In the genomic region with DNA sequence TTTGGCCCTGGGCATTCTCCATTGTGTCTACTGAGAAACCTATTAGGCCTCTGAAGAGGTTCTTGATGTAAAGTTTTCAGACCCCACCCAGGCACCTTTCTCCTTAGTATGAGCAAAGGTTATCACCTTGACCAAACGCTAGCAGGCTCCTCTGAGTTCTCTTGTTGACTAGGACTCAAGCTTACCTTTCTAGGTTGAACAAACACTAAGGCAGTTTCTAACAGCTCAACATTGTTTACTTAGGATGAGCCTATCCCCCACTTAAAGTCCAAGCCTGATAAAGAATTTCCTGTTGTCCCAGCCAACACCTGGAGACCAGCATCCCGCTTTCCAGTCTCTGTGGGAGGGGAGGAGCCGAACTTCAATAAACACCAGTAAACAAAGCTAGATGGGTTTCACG, we compare ENCODE assay signal across 22 cellular contexts. TPM values are rescaled to one million over a fixed set of nuclear protein-coding genes. Genes with fewer than 3 reads are reported as not detected.
DNase-seq lines count a peak whose midpoint lies in the region; ATAC-seq, FAIRE-seq and TF ChIP-seq lines count a peak whose summit lies in the region.
"Had no signal": no experiment of that assay in that cellular context is flagged by ENCODE, and none has a peak within 500 bp of the region (broad histone marks: within the 10 kb centered on the region; RNA-seq: fewer than 3 reads in every experiment).

No MANE protein-coding gene starts in this region.

- TF ChIP-seq EP300 in HepG2 (IDR thresholded peaks at IDR 0.05; ENCODE audit: low read depth in 2 of 2, low read length in 2 of 2), result 0 out of 4 replicates have a peak, but pooled peaks of 1 of the 2 experiments have one; percentile 31
- no peak; the same call in 1 of the 2 replicates for TF ChIP-seq EP300 in HepG2 (CRISPR knock-in tag; IDR thresholded peaks at IDR 0.05; ENCODE audit: borderline replicate concordance)

- no peak for TF ChIP-seq POLR2A in HepG2 (IDR thresholded peaks at IDR 0.05; ENCODE audit: insufficient read depth in 1 of 2, low read depth in 2 of 2, low read length in 2 of 2)
- no peak for TF ChIP-seq POLR2A in right lobe of liver (IDR thresholded peaks at IDR 0.05)

- H3K27ac ChIP-seq in HepG2 (ENCODE audit: extremely low read length, insufficient read depth, low read length) (no peak overlapping the region), right lobe of liver (no peak overlapping the region), colonic mucosa (peak overlapping the region; percentile 36), kidney (ENCODE audit: low read depth in 2 of 2, low read length in 2 of 2) (no peak overlapping the region)

- in situ Hi-C loops in HepG2 (cut with HindIII; ENCODE audit: extremely low pct_ligation_motif_present, low pct_unique_long_range_greater_than_20kb), result loop anchor here (25.0 kb wide), 1 partner anchor 542 kb away; a partner anchor contains a TSS

- H3K79me2 ChIP-seq in HepG2 (ENCODE audit: insufficient read depth, low read length), result no peaks in the 10 kb centered on the region

- FAIRE-seq in HepG2 (lab: Jason Lieb, UNC) (peak; percentile 26), kidney (lab: Jason Lieb, UNC) (no peak), HTR-8/SVneo (lab: Jason Lieb, UNC) (no peak)
- FAIRE-seq: GM12891, islet of Langerhans, TTC549 had no signal

- ATAC-seq in HepG2, result peak; percentile 93
- no peak for ATAC-seq in right lobe of liver
- ATAC-seq: activated naive CD4-positive, alpha-beta T cell treated with anti-CD3 and anti-CD28 coated beads, Interleukin-2, amount 50 U/mL, for 72 hours; CD8-positive, alpha-beta T cell; SK-N-SH treated with all-trans-retinoic acid at 6 μM for 48 hours had no signal

- no peak overlapping the region for H2AFZ ChIP-seq in HepG2 (ENCODE audit: low read length)

- TF ChIP-seq RAD21 in HepG2 (CRISPR knock-in tag; IDR thresholded peaks at IDR 0.05), result no peak

- BruUV-seq in HepG2 (replicated peaks; lab: Mats Ljungman, UMichigan), result no TSS peak

- peaks cover 33% of the 10 kb centered on the region for H3K4me1 ChIP-seq in HepG2 (ENCODE audit: insufficient read depth, low read length)
- no peaks in the 10 kb centered on the region for H3K4me1 ChIP-seq in right lobe of liver
- H3K4me1 ChIP-seq in colonic mucosa, result no peaks in the 10 kb centered on the region
- H3K4me1 ChIP-seq in kidney (ENCODE audit: control insufficient read depth in 1 of 2, insufficient read depth in 1 of 2, low read depth in 1 of 2, low read length in 2 of 2), result peaks cover 6 to 17% of the 10 kb centered on the region in 2 donors

- H3K4me3 ChIP-seq in HepG2 (replicated peaks in 1 of 3; ENCODE audit: insufficient read depth in 1 of 3, low read depth in 2 of 3, low read length in 3 of 3) (no peak overlapping the region), right lobe of liver (no peak overlapping the region), colonic mucosa (no peak overlapping the region), kidney (ENCODE audit: low read length in 2 of 2) (no peak overlapping the region)
- H3K4me3 ChIP-seq: Peyer's patch had no signal

- no peaks in the 10 kb centered on the region for H4K20me1 ChIP-seq in HepG2 (ENCODE audit: insufficient read depth, low read length)

- peak; percentile 68 for DNase-seq in HepG2 (ENCODE audit: low spot score)
- no peak for DNase-seq in right lobe of liver
- DNase-seq in NCI-H345 treated with DMSO at 0.1 percent for 48 hours (lab: John Stamatoyannopoulos, UW; ENCODE audit: unreplicated experiment), result peak; percentile 82
- DNase-seq in colonic mucosa, result peak; percentile 71
- DNase-seq in kidney, result no peak
- no peak for DNase-seq in stimulated activated naive CD4-positive, alpha-beta T cell (lab: John Stamatoyannopoulos, UW)
- no peak for DNase-seq in HTR-8/SVneo (ENCODE audit: insufficient read length, low spot score)
- DNase-seq in stimulated activated CD4-positive, alpha-beta T cell treated with anti-CD3 and anti-CD28 coated beads, Interleukin-2, amount 100 ng/mL, for 48 hours, result no peak
- DNase-seq: activated CD4-positive, alpha-beta T cell treated with anti-CD3 and anti-CD28 coated beads, Interleukin-2, amount 50 U/mL, for 48 hours; activated T-cell treated with anti-CD3 and anti-CD28 coated beads, Interleukin-2, amount 50 U/mL, for 24 hours; CD8-positive, alpha-beta T cell; head of caudate nucleus; NCI-H2227 treated with DMSO at 0.1 percent for 48 hours; stimulated activated CD4-positive, alpha-beta T cell treated with anti-CD3 and anti-CD28 coated beads, Interleukin-12 subunit alpha, Interleukin-12 subunit beta, amount 100 ng/mL, for 4 hours; stimulated activated naive CD4-positive, alpha-beta T cell treated with Interleukin-2 at 50 U/mL for 16 hours had no signal

- no peaks in the 10 kb centered on the region for H3K36me3 ChIP-seq in HepG2 (replicated peaks in 1 of 2; ENCODE audit: control insufficient read depth in 1 of 2, insufficient read depth in 2 of 2, low read length in 2 of 2)
- no peaks in the 10 kb centered on the region for H3K36me3 ChIP-seq in right lobe of liver
- H3K36me3 ChIP-seq in colonic mucosa, result no peaks in the 10 kb centered on the region
- no peaks in the 10 kb centered on the region for H3K36me3 ChIP-seq in kidney (ENCODE audit: control insufficient read depth in 1 of 2, insufficient read depth in 2 of 2, low read length in 2 of 2)
- H3K36me3 ChIP-seq: Peyer's patch had no signal

- 0% methylated on average over 3 of the region's 4 CpGs for WGBS in HepG2 (ENCODE audit: low lambda C conversion rate)
- 31% methylated on average over 4 of the region's 4 CpGs for WGBS in right lobe of liver (ENCODE audit: insufficient coverage, low coverage, low lambda C conversion rate, missing lambda C conversion rate)

- no peaks in the 10 kb centered on the region for H3K27me3 ChIP-seq in HepG2 (ENCODE audit: control insufficient read depth in 1 of 2, insufficient read depth in 2 of 2, low read length in 2 of 2)
- H3K27me3 ChIP-seq in right lobe of liver, result no peaks in the 10 kb centered on the region
- no peaks in the 10 kb centered on the region for H3K27me3 ChIP-seq in colonic mucosa
- H3K27me3 ChIP-seq: Peyer's patch had no signal

- no peak for TF ChIP-seq CTCF in HepG2 (CRISPR knock-in tag; IDR thresholded peaks at IDR 0.05)
- TF ChIP-seq CTCF in right lobe of liver (IDR thresholded peaks at IDR 0.05), result no peak
- no peak for TF ChIP-seq CTCF in colonic mucosa (IDR thresholded peaks at IDR 0.05)
- TF ChIP-seq CTCF in kidney (IDR thresholded peaks at IDR 0.05; ENCODE audit: borderline replicate concordance, extremely low read depth, insufficient read depth), result no peak

- H3K9me3 ChIP-seq in HepG2 (ENCODE audit: low read length) (no peaks in the 10 kb centered on the region), right lobe of liver (no peaks in the 10 kb centered on the region), colonic mucosa (no peaks in the 10 kb centered on the region), kidney (ENCODE audit: control insufficient read depth in 1 of 2, low read length in 2 of 2) (no peaks in the 10 kb centered on the region)
- H3K9me3 ChIP-seq: Peyer's patch had no signal

- CTCF ChIA-PET in HepG2 (lab: Yijun Ruan, JAX; ENCODE audit: low intra/inter-chr PET ratio, low total read pairs), result no interaction called here

- POLR2A ChIA-PET in HepG2 (lab: Yijun Ruan, JAX), result no interaction called here

- intact Hi-C loops in HepG2 (cut with micrococcal nuclease; ENCODE audit: unreplicated experiment), result no loop called here
- intact Hi-C loops in right lobe of liver (cut with DNase I), result no loop called here
- intact Hi-C loops in colonic mucosa (cut with DNase I), result no loop called here
- intact Hi-C loops in kidney (cut with DNase I), result no loop called here

- H3K9ac ChIP-seq in HepG2 (ENCODE audit: insufficient read depth, low read depth, low read length), result no peak overlapping the region
- no peak overlapping the region for H3K9ac ChIP-seq in colonic mucosa (ENCODE audit: low read depth in 2 of 2, low read length in 2 of 2)
- no peak overlapping the region for H3K9ac ChIP-seq in kidney (ENCODE audit: low read length in 2 of 2)

- peak overlapping the region; percentile 30; the same call in 1 of the 2 replicates for H3K4me2 ChIP-seq in HepG2 (ENCODE audit: low read depth, low read length)

TF ChIP-seq in HepG2, 621 proteins besides CTCF, POLR2A, EP300 and RAD21 (continues in another document):
- TF ChIP-seq PTBP1 (IDR thresholded peaks at IDR 0.05; ENCODE audit: low read depth, low read length, poor library complexity, severe bottlenecking) (no peak), NR2F6 (IDR thresholded peaks at IDR 0.05) (peak; percentile 34; the same call in 1 of the 2 replicates), NR2F6 (CRISPR knock-in tag; IDR thresholded peaks at IDR 0.05) (no peak), MYNN (CRISPR knock-in tag; IDR thresholded peaks at IDR 0.05; ENCODE audit: low read depth) (no peak), ZNF616 (CRISPR knock-in tag; IDR thresholded peaks at IDR 0.05; ENCODE audit: low read depth) (no peak)

RNA-seq across cellular contexts. Expression of a gene that starts 26.3 kb away (rescaled TPM):
- total RNA-seq in HepG2 (2016; rRNA removed; fragmentation: Illumina TruSeq; extraction: Trizol) (0.06 TPM in 1 of 2 replicates, not detected in the other), right lobe of liver (under 1 TPM; 0.43 to 0.70 (median 0.56) TPM), colonic mucosa (1 to 10 TPM; 7.3 to 8.1 TPM), kidney (213 TPM)
- total RNA-seq in HepG2 (2016; cell fraction: cytosol; rRNA removed; fragmentation: Illumina TruSeq; extraction: Trizol; ENCODE audit: low read depth), result not detected in 2 replicates
- 0.02 TPM in 1 of 2 replicates, not detected in the other for total RNA-seq in HepG2 (2016; cell fraction: insoluble cytoplasmic fraction; rRNA removed; fragmentation: Illumina TruSeq; extraction: Trizol)
- 0.03 TPM in 1 of 2 replicates, not detected in the other for total RNA-seq in HepG2 (2016; cell fraction: membrane; rRNA removed; fragmentation: Illumina TruSeq; extraction: Trizol)
- total RNA-seq in HepG2 (2016; cell fraction: nucleus; rRNA removed; fragmentation: Illumina TruSeq; extraction: Trizol), result 0.09 and 0.16 TPM in 2 replicates
- polyA plus RNA-seq in HepG2 (2011; rRNA removed) (0.01 and 0.04 TPM in 2 replicates), kidney (ENCODE audit: insufficient read depth, low read depth, low replicate concordance) (10.3 TPM)
- polyA plus RNA-seq in HepG2 (2011; cell fraction: cytosol; rRNA removed), result under 0.01 and 0.01 TPM in 2 replicates
- 0.05 and 0.14 TPM in 2 replicates for polyA plus RNA-seq in HepG2 (2011; cell fraction: nucleus; rRNA removed)
- polyA plus RNA-seq in HepG2 (2012), result not detected in 2 replicates
- not detected in 2 replicates for polyA plus RNA-seq in HepG2 (2016; cell fraction: cytosol; fragmentation: Illumina TruSeq; extraction: Trizol; ENCODE audit: low read depth)
- not detected in 2 replicates for polyA plus RNA-seq in HepG2 (2016; cell fraction: insoluble cytoplasmic fraction; fragmentation: Illumina TruSeq; extraction: Trizol; ENCODE audit: low read depth)
- not detected in 2 replicates for polyA plus RNA-seq in HepG2 (2016; cell fraction: membrane; fragmentation: Illumina TruSeq; extraction: Trizol; ENCODE audit: low read depth)
- 0.08 TPM in 1 of 2 replicates, not detected in the other for polyA plus RNA-seq in HepG2 (2016; cell fraction: nucleus; fragmentation: Illumina TruSeq; extraction: Trizol; ENCODE audit: insufficient read depth, low read depth)
- polyA minus RNA-seq in HepG2 (2011; rRNA and poly(A)+ RNA removed; ENCODE audit: low replicate concordance), result 0.06 and 28.4 TPM in 2 replicates
- polyA minus RNA-seq in HepG2 (2011; cell fraction: cytosol; rRNA and poly(A)+ RNA removed), result not detected in 2 replicates
- polyA minus RNA-seq in HepG2 (2011; cell fraction: nucleus; rRNA and poly(A)+ RNA removed), result 0.12 and 0.13 TPM in 2 replicates
- total RNA-seq: CD8-positive, alpha-beta T cell; G401 had no signal

Comparison
In these comparisons a context has a peak if more than half of its experiments do, and no peak if none do; other contexts are left out.
1. DNase-seq: peak in HepG2 (single experiment), NCI-H345 treated with DMSO at 0.1 percent for 48 hours (single experiment) and colonic mucosa (single experiment); none in right lobe of liver (0 of 3), kidney (single experiment), stimulated activated naive CD4-positive, alpha-beta T cell (0 of 6), HTR-8/SVneo (single experiment) and stimulated activated CD4-positive, alpha-beta T cell treated with anti-CD3 and anti-CD28 coated beads, Interleukin-2, amount 100 ng/mL, for 48 hours (0 of 2).
2. RNA of a gene that starts 26.3 kb away (total RNA-seq): 213 TPM in kidney (single experiment); 7.3 to 8.1 TPM in colonic mucosa, 0.43 to 0.70 TPM in right lobe of liver and 0.02 to 0.16 TPM in HepG2; every median in the first group is over 10 times any median in the second.